In the genomic region with DNA sequence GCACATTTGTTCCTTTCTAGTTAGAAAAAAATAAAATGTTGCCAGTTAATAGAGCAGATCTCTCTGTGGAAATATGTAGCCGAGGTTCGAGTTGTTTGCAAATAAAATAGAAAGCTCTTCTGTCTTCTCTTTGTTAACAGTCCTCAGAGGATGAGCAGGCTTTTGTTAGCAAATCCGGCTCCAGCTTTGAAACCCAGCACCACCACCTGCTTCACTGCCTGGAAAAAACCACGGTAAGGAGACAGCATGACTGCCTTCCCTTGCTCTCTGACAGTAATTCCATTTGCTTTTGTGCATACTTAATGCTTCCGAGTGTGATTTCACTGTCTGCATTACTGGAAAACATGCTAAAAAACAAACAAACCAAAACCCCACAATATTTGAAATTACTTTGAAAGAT, we compare ENCODE assay signal across 14 cellular contexts.
DNase-seq lines count a peak whose midpoint lies in the region; ATAC-seq and TF ChIP-seq lines count a peak whose summit lies in the region.
"Had no signal": no experiment of that assay in that cellular context is flagged by ENCODE, and none has a peak within 500 bp of the region (broad histone marks: within the 10 kb centered on the region; RNA-seq: fewer than 3 reads in every experiment).

No MANE protein-coding gene starts in this region.

- in situ Hi-C loops in KBM-7 (cut with MboI; ENCODE audit: low pct_unique_long_range_greater_than_20kb, low sequenced_read_pairs), result no loop called here

- H3K4me1 Mint-ChIP-seq in GM23338 (peaks cover 60% of the 10 kb centered on the region), WTC11 (peaks cover 59% of the 10 kb centered on the region)
- H3K4me1 Mint-ChIP-seq in activated naive CD4-positive, alpha-beta T cell treated with anti-CD3 and anti-CD28 coated beads, Interleukin-2, amount 10 ng/mL, durations not matched to agents 7 days and 5 days, result no peaks in the 10 kb centered on the region

- no peak for TF ChIP-seq CTCF in GM23338 (conservative IDR thresholded peaks at IDR 0.05; ENCODE audit: low read depth in 2 of 2)
- no peak for TF ChIP-seq CTCF in WTC11 (IDR thresholded peaks at IDR 0.05)
- no peak for TF ChIP-seq CTCF in foreskin fibroblast (IDR thresholded peaks at IDR 0.05; ENCODE audit: low read depth, low read length)

- H3K9ac ChIP-seq in muscle layer of colon (ENCODE audit: low read length), result no peak overlapping the region
- H3K9ac ChIP-seq: parathyroid adenoma had no signal

- H3K36me3 Mint-ChIP-seq in GM23338 (ENCODE audit: low read depth), result peaks cover 3% of the 10 kb centered on the region; the same call in 1 of the 3 replicates
- H3K36me3 Mint-ChIP-seq in WTC11, result no peaks in the 10 kb centered on the region
- H3K36me3 Mint-ChIP-seq in activated naive CD4-positive, alpha-beta T cell treated with anti-CD3 and anti-CD28 coated beads, Interleukin-2, amount 10 ng/mL, durations not matched to agents 7 days and 5 days, result no peaks in the 10 kb centered on the region

- peak; percentile 95 for ATAC-seq in GM23338
- peak; percentile 81 for ATAC-seq in WTC11
- ATAC-seq: gastroesophageal sphincter; left ventricle myocardium superior; stimulated activated naive CD8-positive, alpha-beta T cell treated with anti-CD3 and anti-CD28 coated beads, Interleukin-15, Interleukin-2, amounts not matched to agents 100 U/mL and 50 U/mL, for 24 hours had no signal

- H3K27ac Mint-ChIP-seq in GM23338 (peak overlapping the region; percentile 66), WTC11 (peak overlapping the region; percentile 80)
- no peak overlapping the region for H3K27ac Mint-ChIP-seq in activated naive CD4-positive, alpha-beta T cell treated with anti-CD3 and anti-CD28 coated beads, Interleukin-2, amount 10 ng/mL, durations not matched to agents 7 days and 5 days

- H3K9me2 ChIP-seq in GM23338 (ENCODE audit: insufficient read depth), result no peaks in the 10 kb centered on the region

- peak; percentile 75 for DNase-seq in GM23338 (ENCODE audit: low spot score)
- DNase-seq in NCI-H2196 treated with DMSO at 0.1 percent for 48 hours (lab: John Stamatoyannopoulos, UW; ENCODE audit: unreplicated experiment), result peak; percentile 78
- peak; percentile 23 for DNase-seq in WTC11 (ENCODE audit: low spot score)
- DNase-seq in activated T-cell treated with anti-CD3 and anti-CD28 coated beads for 4 hours, result no peak
- DNase-seq in KBM-7, result no peak
- no peak for DNase-seq in activated naive CD4-positive, alpha-beta T cell treated with anti-CD3 and anti-CD28 coated beads, Interleukin-2, amount 10 ng/mL, durations not matched to agents 7 days and 5 days
- DNase-seq in foreskin fibroblast, result no peak
- DNase-seq: AML-193; GDM1; left ventricle myocardium superior; stimulated activated naive CD8-positive, alpha-beta T cell treated with anti-CD3 and anti-CD28 coated beads, Interleukin-15, Interleukin-2, amounts not matched to agents 100 U/mL and 50 U/mL, for 24 hours had no signal

- H3K36me3 ChIP-seq in GM23338 (ENCODE audit: insufficient read depth), result no peaks in the 10 kb centered on the region
- H3K36me3 ChIP-seq in muscle layer of colon (ENCODE audit: insufficient read depth, low read length), result no peaks in the 10 kb centered on the region
- H3K36me3 ChIP-seq: gastroesophageal sphincter had no signal

- 0 out of 2 replicates have a peak overlapping the region, but pooled peaks have one; percentile 4 for H3K27ac ChIP-seq in GM23338 (ENCODE audit: low read depth)
- peak overlapping the region; percentile 1 for H3K27ac ChIP-seq in muscle layer of colon (ENCODE audit: low read depth, low read length)
- H3K27ac ChIP-seq: gastroesophageal sphincter, parathyroid adenoma had no signal

- H3K79me2 ChIP-seq in GM23338 (replicated peaks; ENCODE audit: insufficient read depth), result no peaks in the 10 kb centered on the region
- H3K79me2 ChIP-seq: parathyroid adenoma had no signal

- POLR2A ChIA-PET in WTC11 (lab: Charles Lee), result no interaction called here

- no peaks in the 10 kb centered on the region for H3F3A ChIP-seq in GM23338 (replicated peaks; ENCODE audit: low read depth)

- H3K4me3 ChIP-seq in GM23338, result no peak overlapping the region
- no peak overlapping the region for H3K4me3 ChIP-seq in muscle layer of colon (ENCODE audit: low read depth in 1 of 2, low read length in 2 of 2)
- H3K4me3 ChIP-seq in foreskin fibroblast (ENCODE audit: low read depth in 1 of 2, low read length in 2 of 2), result no peak overlapping the region
- H3K4me3 ChIP-seq: gastroesophageal sphincter had no signal

- CTCF ChIA-PET in WTC11 (lab: Charles Lee), result interaction anchor here (1.2 kb wide), 1 partner anchor 49 kb away, joined by 3 read pairs; no protein-coding TSS in a partner anchor
- CTCF ChIA-PET in activated naive CD4-positive, alpha-beta T cell treated with anti-CD3 and anti-CD28 coated beads, Interleukin-2, amount 10 ng/mL, durations not matched to agents 7 days and 5 days (lab: Charles Lee), result no interaction called here

- H4K20me1 ChIP-seq in GM23338 (replicated peaks; ENCODE audit: insufficient read depth), result no peaks in the 10 kb centered on the region

- H3K4me1 ChIP-seq in GM23338 (ENCODE audit: insufficient read depth), result peaks cover 34% of the 10 kb centered on the region
- no peaks in the 10 kb centered on the region for H3K4me1 ChIP-seq in muscle layer of colon (ENCODE audit: insufficient read depth, low read length)
- H3K4me1 ChIP-seq: gastroesophageal sphincter, parathyroid adenoma had no signal

- H3K27me3 ChIP-seq in GM23338 (ENCODE audit: insufficient read depth) (no peaks in the 10 kb centered on the region), muscle layer of colon (ENCODE audit: control insufficient read depth in 1 of 2, insufficient read depth in 2 of 2, low read length in 2 of 2) (no peaks in the 10 kb centered on the region)
- H3K27me3 ChIP-seq: gastroesophageal sphincter had no signal

- H3K4me2 ChIP-seq in GM23338, result peak overlapping the region; percentile 39

- H3K9me3 ChIP-seq in muscle layer of colon (ENCODE audit: low read length), result no peaks in the 10 kb centered on the region
- H3K9me3 ChIP-seq: gastroesophageal sphincter had no signal

- H3K27me3 Mint-ChIP-seq in GM23338 (ENCODE audit: insufficient read depth, low read depth, poor library complexity) (no peaks in the 10 kb centered on the region), WTC11 (ENCODE audit: low read depth) (no peaks in the 10 kb centered on the region)
- H3K27me3 Mint-ChIP-seq in activated naive CD4-positive, alpha-beta T cell treated with anti-CD3 and anti-CD28 coated beads, Interleukin-2, amount 10 ng/mL, durations not matched to agents 7 days and 5 days, result no peaks in the 10 kb centered on the region

- H3K9me3 Mint-ChIP-seq in GM23338 (no peaks in the 10 kb centered on the region), WTC11 (no peaks in the 10 kb centered on the region)
- H3K9me3 Mint-ChIP-seq in activated naive CD4-positive, alpha-beta T cell treated with anti-CD3 and anti-CD28 coated beads, Interleukin-2, amount 10 ng/mL, durations not matched to agents 7 days and 5 days, result no peaks in the 10 kb centered on the region

- no peak overlapping the region for H2AFZ ChIP-seq in GM23338
- H2AFZ ChIP-seq: parathyroid adenoma had no signal

- peak overlapping the region; percentile 5; the same call in 2 of the 3 replicates for H3K4me3 Mint-ChIP-seq in GM23338
- peak overlapping the region; percentile 9; the same call in 1 of the 2 replicates for H3K4me3 Mint-ChIP-seq in WTC11
- no peak overlapping the region for H3K4me3 Mint-ChIP-seq in activated naive CD4-positive, alpha-beta T cell treated with anti-CD3 and anti-CD28 coated beads, Interleukin-2, amount 10 ng/mL, durations not matched to agents 7 days and 5 days

TF ChIP-seq in GM23338, 12 proteins besides CTCF, POLR2A, EP300 and RAD21 (continues in another document):
- TF ChIP-seq NANOG (IDR thresholded peaks at IDR 0.05; ENCODE audit: borderline replicate concordance) (no peak), EZH2 (IDR thresholded peaks at IDR 0.05; ENCODE audit: low read depth, unreplicated experiment) (no peak), STAT1 (IDR thresholded peaks at IDR 0.05; ENCODE audit: unreplicated experiment) (no peak), CREB1 (CRISPR knock-in tag; IDR thresholded peaks at IDR 0.05; ENCODE audit: low read depth) (no peak), ZNF331 (CRISPR knock-in tag; IDR thresholded peaks at IDR 0.05; ENCODE audit: low read depth) (no peak), EZH2phosphoT487 (IDR thresholded peaks at IDR 0.05; ENCODE audit: unreplicated experiment) (no peak)
- TF ChIP-seq, protein P1, sequence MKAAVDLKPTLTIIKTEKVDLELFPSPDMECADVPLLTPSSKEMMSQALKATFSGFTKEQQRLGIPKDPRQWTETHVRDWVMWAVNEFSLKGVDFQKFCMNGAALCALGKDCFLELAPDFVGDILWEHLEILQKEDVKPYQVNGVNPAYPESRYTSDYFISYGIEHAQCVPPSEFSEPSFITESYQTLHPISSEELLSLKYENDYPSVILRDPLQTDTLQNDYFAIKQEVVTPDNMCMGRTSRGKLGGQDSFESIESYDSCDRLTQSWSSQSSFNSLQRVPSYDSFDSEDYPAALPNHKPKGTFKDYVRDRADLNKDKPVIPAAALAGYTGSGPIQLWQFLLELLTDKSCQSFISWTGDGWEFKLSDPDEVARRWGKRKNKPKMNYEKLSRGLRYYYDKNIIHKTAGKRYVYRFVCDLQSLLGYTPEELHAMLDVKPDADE (IDR thresholded peaks at IDR 0.05), result no peak

TF ChIP-seq in WTC11, 78 proteins besides CTCF, POLR2A, EP300 and RAD21:
- TF ChIP-seq RELA (CRISPR knock-in tag; IDR thresholded peaks at IDR 0.05; ENCODE audit: borderline replicate concordance) (no peak), FOXJ3 (CRISPR knock-in tag; IDR thresholded peaks at IDR 0.05; ENCODE audit: borderline replicate concordance) (no peak), RORB (CRISPR knock-in tag; IDR thresholded peaks at IDR 0.05) (no peak), ELF4 (CRISPR knock-in tag; IDR thresholded peaks at IDR 0.05; ENCODE audit: low read depth) (no peak), JUN (CRISPR knock-in tag; IDR thresholded peaks at IDR 0.05) (no peak)
- TF ChIP-seq, protein P2, sequence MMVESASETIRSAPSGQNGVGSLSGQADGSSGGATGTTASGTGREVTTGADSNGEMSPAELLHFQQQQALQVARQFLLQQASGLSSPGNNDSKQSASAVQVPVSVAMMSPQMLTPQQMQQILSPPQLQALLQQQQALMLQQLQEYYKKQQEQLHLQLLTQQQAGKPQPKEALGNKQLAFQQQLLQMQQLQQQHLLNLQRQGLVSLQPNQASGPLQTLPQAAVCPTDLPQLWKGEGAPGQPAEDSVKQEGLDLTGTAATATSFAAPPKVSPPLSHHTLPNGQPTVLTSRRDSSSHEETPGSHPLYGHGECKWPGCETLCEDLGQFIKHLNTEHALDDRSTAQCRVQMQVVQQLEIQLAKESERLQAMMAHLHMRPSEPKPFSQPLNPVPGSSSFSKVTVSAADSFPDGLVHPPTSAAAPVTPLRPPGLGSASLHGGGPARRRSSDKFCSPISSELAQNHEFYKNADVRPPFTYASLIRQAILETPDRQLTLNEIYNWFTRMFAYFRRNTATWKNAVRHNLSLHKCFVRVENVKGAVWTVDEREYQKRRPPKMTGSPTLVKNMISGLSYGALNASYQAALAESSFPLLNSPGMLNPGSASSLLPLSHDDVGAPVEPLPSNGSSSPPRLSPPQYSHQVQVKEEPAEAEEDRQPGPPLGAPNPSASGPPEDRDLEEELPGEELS (CRISPR knock-in tag; IDR thresholded peaks at IDR 0.05), result no peak

Comparison
In these comparisons a context has a peak if more than half of its experiments do, and no peak if none do; other contexts are left out.
1. DNase-seq: peak in GM23338 (single experiment), NCI-H2196 treated with DMSO at 0.1 percent for 48 hours (single experiment) and WTC11 (single experiment); none in activated T-cell treated with anti-CD3 and anti-CD28 coated beads for 4 hours (single experiment), KBM-7 (single experiment), activated naive CD4-positive, alpha-beta T cell treated with anti-CD3 and anti-CD28 coated beads, Interleukin-2, amount 10 ng/mL, durations not matched to agents 7 days and 5 days (single experiment) and foreskin fibroblast (0 of 2).